ENCODE assay signal across 1 cellular context in the genomic region with DNA sequence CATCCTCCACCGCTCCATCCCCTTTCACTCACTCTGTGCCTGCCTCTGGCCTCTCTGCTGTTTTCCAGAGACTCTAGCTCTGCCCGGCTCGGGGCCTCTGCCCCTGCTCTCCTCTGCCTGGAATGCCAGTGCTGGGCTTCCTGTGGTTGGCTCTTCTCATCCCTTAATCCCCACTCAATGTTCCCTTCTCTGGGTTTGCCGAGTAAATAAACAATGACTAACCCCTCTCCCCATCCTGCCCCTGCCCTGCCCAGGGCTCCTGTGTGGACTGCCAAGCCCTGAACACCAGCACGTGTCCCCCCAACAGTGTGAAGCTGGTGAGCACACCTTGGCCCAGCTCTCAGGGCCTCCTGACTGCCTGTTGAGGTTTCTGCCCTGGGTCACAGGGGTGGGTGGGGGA.
A peak's percentile ranks its signal among the peaks of the same experiment; 100 is the strongest.
TF ChIP-seq lines count a peak whose summit lies in the region.

No MANE protein-coding gene starts in this region.

TF ChIP-seq in HepG2, 621 proteins besides CTCF, POLR2A, EP300 and RAD21 (continued from another document):
- TF ChIP-seq ZBTB40 (IDR thresholded peaks at IDR 0.05) (no peak), ZBTB40 (CRISPR knock-in tag; IDR thresholded peaks at IDR 0.05) (no peak), KAT2B (IDR thresholded peaks at IDR 0.05; ENCODE audit: borderline replicate concordance, low read depth, low read length) (no peak), ZNF724P (CRISPR knock-in tag; IDR thresholded peaks at IDR 0.05; ENCODE audit: borderline replicate concordance) (no peak), HOXA7 (CRISPR knock-in tag; IDR thresholded peaks at IDR 0.05) (no peak), UBTF (CRISPR knock-in tag; IDR thresholded peaks at IDR 0.05) (peak; percentile 21; the same call in 1 of the 2 replicates)
- TF ChIP-seq, protein P1, sequence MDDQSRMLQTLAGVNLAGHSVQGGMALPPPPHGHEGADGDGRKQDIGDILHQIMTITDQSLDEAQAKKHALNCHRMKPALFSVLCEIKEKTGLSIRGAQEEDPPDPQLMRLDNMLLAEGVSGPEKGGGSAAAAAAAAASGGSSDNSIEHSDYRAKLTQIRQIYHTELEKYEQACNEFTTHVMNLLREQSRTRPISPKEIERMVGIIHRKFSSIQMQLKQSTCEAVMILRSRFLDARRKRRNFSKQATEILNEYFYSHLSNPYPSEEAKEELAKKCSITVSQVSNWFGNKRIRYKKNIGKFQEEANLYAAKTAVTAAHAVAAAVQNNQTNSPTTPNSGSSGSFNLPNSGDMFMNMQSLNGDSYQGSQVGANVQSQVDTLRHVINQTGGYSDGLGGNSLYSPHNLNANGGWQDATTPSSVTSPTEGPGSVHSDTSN (CRISPR knock-in tag; IDR thresholded peaks at IDR 0.05; ENCODE audit: borderline replicate concordance): no peak
- TF ChIP-seq, protein P2, sequence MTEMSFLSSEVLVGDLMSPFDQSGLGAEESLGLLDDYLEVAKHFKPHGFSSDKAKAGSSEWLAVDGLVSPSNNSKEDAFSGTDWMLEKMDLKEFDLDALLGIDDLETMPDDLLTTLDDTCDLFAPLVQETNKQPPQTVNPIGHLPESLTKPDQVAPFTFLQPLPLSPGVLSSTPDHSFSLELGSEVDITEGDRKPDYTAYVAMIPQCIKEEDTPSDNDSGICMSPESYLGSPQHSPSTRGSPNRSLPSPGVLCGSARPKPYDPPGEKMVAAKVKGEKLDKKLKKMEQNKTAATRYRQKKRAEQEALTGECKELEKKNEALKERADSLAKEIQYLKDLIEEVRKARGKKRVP (CRISPR knock-in tag; IDR thresholded peaks at IDR 0.05): no peak
TF ChIP-seq in HepG2: peak in this region for 17.
